In the genomic region with DNA sequence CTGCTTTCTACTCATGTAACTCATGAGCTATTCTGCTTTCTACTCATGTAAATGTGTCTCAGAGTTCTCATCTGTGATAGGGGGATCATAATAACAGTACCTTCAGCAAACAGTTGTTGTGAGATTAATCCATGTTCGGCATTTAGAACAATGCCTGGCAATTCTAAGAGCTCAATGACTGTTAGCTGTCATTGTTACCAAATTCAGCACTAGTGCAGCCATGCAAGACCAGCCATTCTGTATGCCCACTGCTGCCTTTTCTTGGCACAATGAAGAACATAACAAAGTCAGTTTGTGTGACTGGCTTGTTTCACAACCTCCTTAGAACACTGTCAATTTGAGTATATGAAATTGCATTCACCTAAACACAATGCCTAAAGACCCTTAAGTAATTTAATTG, we compare ENCODE assay signal across 18 cellular contexts.
"Had no signal": no experiment of that assay in that cellular context is flagged by ENCODE, and none has a peak within 500 bp of the region (broad histone marks: within the 10 kb centered on the region; RNA-seq: fewer than 3 reads in every experiment).

No MANE protein-coding gene starts in this region.

- ATAC-seq: activated CD4-positive, CD25-positive, alpha-beta regulatory T cell treated with anti-CD3 and anti-CD28 coated beads, Interleukin-2, amount 50 U/mL, for 24 hours; activated naive CD4-positive, alpha-beta T cell treated with anti-CD3 and anti-CD28 coated beads, Interleukin-2, amount 50 U/mL, for 72 hours; body of pancreas; naive thymus-derived CD4-positive, alpha-beta T cell; sciatic nerve had no signal

- H3K4me1 ChIP-seq: body of pancreas, suprapubic skin had no signal

- H3K9me3 Mint-ChIP-seq: activated naive CD4-positive, alpha-beta T cell treated with anti-CD3 and anti-CD28 coated beads, Interleukin-2, amount 50 U/mL, for 72 hours; activated T-cell treated with anti-CD3 and anti-CD28 coated beads, Interleukin-2, amount 50 U/mL, for 24 hours; central memory CD8-positive, alpha-beta T cell; T-helper 2 cell treated with Interferon-gamma antibody and Interleukin-4, amounts not matched to agents 5 μg/mL and 100 μg/mL, for 36 hours had no signal

- H3K4me1 Mint-ChIP-seq: central memory CD8-positive, alpha-beta T cell; naive thymus-derived CD4-positive, alpha-beta T cell had no signal

- H3K27me3 ChIP-seq: body of pancreas, hepatocyte, suprapubic skin had no signal

- H3K36me3 ChIP-seq: suprapubic skin had no signal

- DNase-seq: activated CD4-positive, alpha-beta T cell treated with anti-CD3 and anti-CD28 coated beads, Interleukin-2, amount 50 U/mL, for 4 hours; activated effector memory CD4-positive, alpha-beta T cell treated with anti-CD3 and anti-CD28 coated beads, Interleukin-2, amount 50 U/mL, for 16 hours; activated T-cell treated with anti-CD3 and anti-CD28 coated beads, Interleukin-2, amount 50 U/mL, for 24 hours; amniotic stem cell; body of pancreas; cortex of kidney; effector memory CD4-positive, alpha-beta T cell; naive thymus-derived CD4-positive, alpha-beta T cell; stimulated activated CD4-positive, alpha-beta T cell treated with anti-CD3 and anti-CD28 coated beads, Interleukin-2, amount 100 ng/mL, for 24 hours; stimulated activated naive CD4-positive, alpha-beta T cell treated with Interleukin-2 at 50 U/mL for 16 hours had no signal

- H3K27me3 Mint-ChIP-seq: activated T-cell treated with anti-CD3 and anti-CD28 coated beads, Interleukin-2, amount 50 U/mL, for 24 hours; central memory CD8-positive, alpha-beta T cell; progenitor cell of endocrine pancreas had no signal

- H3K9me3 ChIP-seq: body of pancreas, suprapubic skin had no signal

- H3K36me3 Mint-ChIP-seq: activated naive CD4-positive, alpha-beta T cell treated with anti-CD3 and anti-CD28 coated beads, Interleukin-2, amount 50 U/mL, for 72 hours; naive thymus-derived CD4-positive, alpha-beta T cell had no signal

- H3K4me3 ChIP-seq: body of pancreas, hepatocyte, suprapubic skin had no signal

- H3K27ac ChIP-seq: body of pancreas, hepatocyte, suprapubic skin had no signal

- H3K4me3 Mint-ChIP-seq: activated T-cell treated with anti-CD3 and anti-CD28 coated beads, Interleukin-2, amount 50 U/mL, for 24 hours; central memory CD8-positive, alpha-beta T cell; naive thymus-derived CD4-positive, alpha-beta T cell; T-helper 2 cell treated with Interferon-gamma antibody and Interleukin-4, amounts not matched to agents 5 μg/mL and 100 μg/mL, for 36 hours had no signal
